Comparison of ENCODE assay signal across 1 cellular context in genomic region chr1:201717286-201717685, GRCh38.
TF ChIP-seq lines count a peak whose summit lies in the region.

No MANE protein-coding gene starts in this region.

TF ChIP-seq in GM12891, 5 proteins besides CTCF, POLR2A, EP300 and RAD21:
- TF ChIP-seq TAF1 (IDR thresholded peaks at IDR 0.05; ENCODE audit: low read depth, low read length): no peak
- no peak for TF ChIP-seq SPI1 (IDR thresholded peaks at IDR 0.05; ENCODE audit: low read depth, low read length)
- no peak for TF ChIP-seq PAX5 (IDR thresholded peaks at IDR 0.05; ENCODE audit: insufficient read depth, low read length, severe bottlenecking)
- no peak for TF ChIP-seq POLR2AphosphoS5 (IDR thresholded peaks at IDR 0.05; ENCODE audit: low read depth, low read length)
- no peak for TF ChIP-seq POU2F2 (IDR thresholded peaks at IDR 0.05; ENCODE audit: low read depth, low read length)
